In the genomic region with DNA sequence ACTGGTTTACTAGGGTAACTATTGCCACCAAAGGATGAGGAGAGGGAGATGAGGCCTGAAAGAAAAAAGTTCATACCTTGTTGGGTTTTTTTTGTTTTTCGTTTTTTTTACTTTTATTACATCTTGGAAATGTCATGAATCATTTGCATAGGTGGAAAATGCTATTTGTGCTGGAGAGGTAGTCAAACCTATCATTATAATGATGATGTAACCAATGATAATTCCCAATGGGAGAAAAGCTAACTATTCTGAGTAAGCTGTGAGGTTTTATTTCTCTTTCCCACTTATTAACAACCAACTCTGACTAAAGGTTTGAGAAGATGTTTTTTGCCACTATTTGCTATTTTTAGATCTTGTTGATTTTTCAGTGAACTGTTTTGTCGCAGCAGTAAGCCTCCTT, we compare ENCODE assay signal across 14 cellular contexts.
"Had no signal": no experiment of that assay in that cellular context is flagged by ENCODE, and none has a peak within 500 bp of the region (broad histone marks: within the 10 kb centered on the region; RNA-seq: fewer than 3 reads in every experiment).

No MANE protein-coding gene starts in this region.

- H3K9me3 Mint-ChIP-seq: activated B cell treated with CpG ODN at 0.5 μM for 24 hours; activated CD4-positive, alpha-beta T cell treated with anti-CD3 and anti-CD28 coated beads, Interleukin-2, amount 10 ng/mL, durations not matched to agents 7 days and 5 days; naive thymus-derived CD4-positive, alpha-beta T cell; T-helper 1 cell treated with Interleukin-12 subunit alpha and Interleukin-12 subunit beta and Interleukin-4 antibody, amounts not matched to agents 30 μg/mL and 1 μg/mL, for 36 hours had no signal

- H3K9me3 ChIP-seq: stomach, thyroid gland had no signal

- H3K4me3 ChIP-seq: lung, stomach, thyroid gland had no signal

- ATAC-seq: naive thymus-derived CD4-positive, alpha-beta T cell had no signal

- H3K27me3 Mint-ChIP-seq: activated B cell treated with CpG ODN at 0.5 μM for 24 hours; activated CD4-positive, alpha-beta T cell treated with anti-CD3 and anti-CD28 coated beads, Interleukin-2, amount 10 ng/mL, durations not matched to agents 7 days and 5 days; naive thymus-derived CD4-positive, alpha-beta T cell had no signal

- H3K27ac Mint-ChIP-seq: activated B cell treated with CpG ODN at 0.5 μM for 24 hours; activated CD4-positive, alpha-beta T cell treated with anti-CD3 and anti-CD28 coated beads, Interleukin-2, amount 10 ng/mL, durations not matched to agents 7 days and 5 days; T-helper 1 cell treated with Interleukin-12 subunit alpha and Interleukin-12 subunit beta and Interleukin-4 antibody, amounts not matched to agents 30 μg/mL and 1 μg/mL, for 36 hours had no signal

- H3K27me3 ChIP-seq: stomach, thyroid gland had no signal

- DNase-seq: activated B cell treated with CpG ODN at 0.5 μM for 24 hours; activated CD4-positive, alpha-beta T cell treated with anti-CD3 and anti-CD28 coated beads, Interleukin-2, amount 10 ng/mL, durations not matched to agents 7 days and 5 days; activated gamma-delta T cell; activated T-cell treated with anti-CD3 and anti-CD28 coated beads, Interleukin-2, amount 50 U/mL, for 1 hour; effector memory CD4-positive, alpha-beta T cell; naive thymus-derived CD4-positive, alpha-beta T cell; occipital lobe; stimulated activated CD4-positive, alpha-beta T cell treated with anti-CD3 and anti-CD28 coated beads, Interleukin-4, amount 100 ng/mL, for 1 hour; stimulated activated CD8-positive, alpha-beta memory T cell treated with anti-CD3 and anti-CD28 coated beads, Interleukin-4, amount 100 ng/mL, for 48 hours; stomach; thyroid gland had no signal

- H3K4me3 Mint-ChIP-seq: activated B cell treated with CpG ODN at 0.5 μM for 24 hours; activated CD4-positive, alpha-beta T cell treated with anti-CD3 and anti-CD28 coated beads, Interleukin-2, amount 10 ng/mL, durations not matched to agents 7 days and 5 days; naive thymus-derived CD4-positive, alpha-beta T cell; T-helper 1 cell treated with Interleukin-12 subunit alpha and Interleukin-12 subunit beta and Interleukin-4 antibody, amounts not matched to agents 30 μg/mL and 1 μg/mL, for 36 hours had no signal

- H3K27ac ChIP-seq: stomach, thyroid gland had no signal

- FAIRE-seq: urothelium cell line had no signal
